8 cellular contexts compared by ENCODE assay signal in the genomic region with DNA sequence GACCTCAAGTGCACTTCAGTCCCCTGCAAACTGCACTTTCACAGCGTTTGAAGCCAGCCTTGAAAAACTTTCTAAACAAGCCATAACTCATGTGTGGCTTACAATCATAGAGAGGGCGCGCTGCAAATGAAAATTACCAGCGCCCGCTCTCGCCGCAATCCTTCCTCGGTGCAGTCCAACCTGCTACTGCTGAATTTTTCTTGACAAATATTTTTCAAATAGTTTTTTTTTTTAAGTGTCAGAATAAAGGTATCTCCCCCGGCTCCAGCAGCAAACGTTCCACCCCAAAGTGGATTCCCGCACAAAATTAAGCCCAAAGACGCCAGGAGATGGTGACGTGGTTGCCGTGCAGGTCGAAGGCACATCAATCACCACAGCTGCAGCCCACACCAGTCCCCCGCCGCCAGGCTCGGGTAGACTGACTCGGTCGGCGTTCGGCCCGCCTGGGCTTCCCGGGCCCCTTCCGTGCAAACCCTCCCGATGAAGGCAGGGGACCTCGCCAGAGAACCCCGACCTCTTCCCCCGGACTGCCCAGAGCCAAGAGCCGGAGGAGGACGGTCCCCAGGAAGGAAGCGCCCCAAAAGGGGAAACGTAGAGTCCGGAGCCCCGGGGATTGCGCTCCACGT. TPM values are rescaled to one million over a fixed set of nuclear protein-coding genes. Genes with fewer than 3 reads are reported as not detected.
A peak's percentile ranks its signal among the peaks of the same experiment; 100 is the strongest.
DNase-seq lines count a peak whose midpoint lies in the region; ATAC-seq and TF ChIP-seq lines count a peak whose summit lies in the region.

No MANE protein-coding gene starts in this region.

- H3K9me3 Mint-ChIP-seq in activated naive CD8-positive, alpha-beta T cell treated with anti-CD3 and anti-CD28 coated beads, Interleukin-2, amount 50 U/mL, for 24 hours: no peaks in the 10 kb centered on the region

- no peak for TF ChIP-seq CTCF in psoas muscle (IDR thresholded peaks at IDR 0.05)

- H3K36me3 Mint-ChIP-seq in activated naive CD8-positive, alpha-beta T cell treated with anti-CD3 and anti-CD28 coated beads, Interleukin-2, amount 50 U/mL, for 24 hours (ENCODE audit: low read depth): peaks cover 17% of the 10 kb centered on the region

- intact Hi-C loops in right cardiac atrium (cut with DNase I) (loop anchor here in 3 of 4 donors (2.0 to 5.0 kb wide), 2 partner anchors 82 to 83 kb away; no protein-coding TSS in a partner anchor), psoas muscle (cut with DNase I) (loop anchor here (1.0 to 2.0 kb wide), 3 partner anchors 82 to 116 kb away; partner anchors contain the start of gene SLC25A19 (in 1 of the 2))

- H3K36me3 ChIP-seq in psoas muscle (ENCODE audit: insufficient read depth in 1 of 2, low read depth in 1 of 2): no peaks in the 10 kb centered on the region

- H3K27me3 Mint-ChIP-seq in activated naive CD8-positive, alpha-beta T cell treated with anti-CD3 and anti-CD28 coated beads, Interleukin-2, amount 50 U/mL, for 24 hours: no peaks in the 10 kb centered on the region

- WGBS in right cardiac atrium: under 1% methylated on average over 37 of the region's 37 CpGs
- 0 to 1% (median 0%) methylated on average over 33 to 37 of the region's 37 CpGs for WGBS in psoas muscle, 3 donors

- peak overlapping the region; percentile 95 for H3K4me3 Mint-ChIP-seq in activated naive CD8-positive, alpha-beta T cell treated with anti-CD3 and anti-CD28 coated beads, Interleukin-2, amount 50 U/mL, for 24 hours

- H3K4me1 ChIP-seq in right cardiac atrium (ENCODE audit: control insufficient read depth, insufficient read depth, low read length) (no peaks in the 10 kb centered on the region), psoas muscle (peaks cover 22% of the 10 kb centered on the region)

- H3K27ac ChIP-seq in right cardiac atrium (ENCODE audit: low read length) (peak overlapping the region; percentile 98), psoas muscle (peak overlapping the region; percentile 97)

- H3K4me1 Mint-ChIP-seq in activated naive CD8-positive, alpha-beta T cell treated with anti-CD3 and anti-CD28 coated beads, Interleukin-2, amount 50 U/mL, for 24 hours: peaks cover 46% of the 10 kb centered on the region

- no peaks in the 10 kb centered on the region for H3K9me3 ChIP-seq in right cardiac atrium (ENCODE audit: control insufficient read depth, low read length)
- H3K9me3 ChIP-seq in psoas muscle: no peaks in the 10 kb centered on the region

- H3K27me3 ChIP-seq in right cardiac atrium (ENCODE audit: control insufficient read depth, insufficient read depth) (no peaks in the 10 kb centered on the region), psoas muscle (ENCODE audit: insufficient read depth in 3 of 3, low read length in 2 of 3) (no peaks in the 10 kb centered on the region)

- ATAC-seq in GM19452 (IDR thresholded peaks at IDR 0.05; ENCODE audit: unreplicated experiment): peak; percentile 8
- peak; percentile 11 for ATAC-seq in HG03571 (IDR thresholded peaks at IDR 0.05; ENCODE audit: unreplicated experiment)
- ATAC-seq in SK-N-SH treated with all-trans-retinoic acid at 6 μM for 48 hours: peak; percentile 59
- peak; percentile 37 for ATAC-seq in activated naive CD8-positive, alpha-beta T cell treated with anti-CD3 and anti-CD28 coated beads, Interleukin-2, amount 50 U/mL, for 24 hours
- ATAC-seq in right cardiac atrium: peak; percentile 19 to 61
- peak; percentile 45 to 65 (median 56) for ATAC-seq in psoas muscle

- H3K4me3 ChIP-seq in right cardiac atrium (ENCODE audit: low read length) (peak overlapping the region; percentile 98), psoas muscle (peak overlapping the region; percentile 99)

- peak; percentile 29 for DNase-seq in AG20443 (ENCODE audit: low spot score)
- peak; percentile 64 for DNase-seq in activated naive CD8-positive, alpha-beta T cell treated with anti-CD3 and anti-CD28 coated beads, Interleukin-2, amount 50 U/mL, for 24 hours
- DNase-seq in right cardiac atrium: peak; percentile 40 to 79 (median 71)
- peak; percentile 54 to 69 for DNase-seq in psoas muscle
- no peak for DNase-seq in medulla oblongata (ENCODE audit: extremely low spot score)

- H3K27ac Mint-ChIP-seq in activated naive CD8-positive, alpha-beta T cell treated with anti-CD3 and anti-CD28 coated beads, Interleukin-2, amount 50 U/mL, for 24 hours: peak overlapping the region; percentile 95

TF ChIP-seq in SK-N-SH treated with all-trans-retinoic acid at 6 μM for 48 hours, 23 proteins besides CTCF, POLR2A, EP300 and RAD21 (continues in another document):
- TF ChIP-seq, protein P1, sequence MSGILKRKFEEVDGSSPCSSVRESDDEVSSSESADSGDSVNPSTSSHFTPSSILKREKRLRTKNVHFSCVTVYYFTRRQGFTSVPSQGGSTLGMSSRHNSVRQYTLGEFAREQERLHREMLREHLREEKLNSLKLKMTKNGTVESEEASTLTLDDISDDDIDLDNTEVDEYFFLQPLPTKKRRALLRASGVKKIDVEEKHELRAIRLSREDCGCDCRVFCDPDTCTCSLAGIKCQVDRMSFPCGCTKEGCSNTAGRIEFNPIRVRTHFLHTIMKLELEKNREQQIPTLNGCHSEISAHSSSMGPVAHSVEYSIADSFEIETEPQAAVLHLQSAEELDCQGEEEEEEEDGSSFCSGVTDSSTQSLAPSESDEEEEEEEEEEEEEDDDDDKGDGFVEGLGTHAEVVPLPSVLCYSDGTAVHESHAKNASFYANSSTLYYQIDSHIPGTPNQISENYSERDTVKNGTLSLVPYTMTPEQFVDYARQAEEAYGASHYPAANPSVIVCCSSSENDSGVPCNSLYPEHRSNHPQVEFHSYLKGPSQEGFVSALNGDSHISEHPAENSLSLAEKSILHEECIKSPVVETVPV (CRISPR knock-in tag; IDR thresholded peaks at IDR 0.05): no peak
- TF ChIP-seq RARB (CRISPR knock-in tag; IDR thresholded peaks at IDR 0.05) (no peak), ZNF70 (CRISPR knock-in tag; IDR thresholded peaks at IDR 0.05) (no peak), OSR1 (CRISPR knock-in tag; IDR thresholded peaks at IDR 0.05) (no peak), ARNTL (CRISPR knock-in tag; IDR thresholded peaks at IDR 0.05; ENCODE audit: borderline replicate concordance, low read depth) (no peak), ISL1 (CRISPR knock-in tag; IDR thresholded peaks at IDR 0.05) (no peak), SNAI2 (CRISPR knock-in tag; IDR thresholded peaks at IDR 0.05) (no peak), ZNF8 (CRISPR knock-in tag; IDR thresholded peaks at IDR 0.05) (no peak), TCF4 (CRISPR knock-in tag; IDR thresholded peaks at IDR 0.05; ENCODE audit: borderline replicate concordance) (no peak), BACH2 (CRISPR knock-in tag; IDR thresholded peaks at IDR 0.05; ENCODE audit: borderline replicate concordance) (no peak), TOX (CRISPR knock-in tag; IDR thresholded peaks at IDR 0.05; ENCODE audit: borderline replicate concordance) (no peak)
- TF ChIP-seq, protein P2, sequence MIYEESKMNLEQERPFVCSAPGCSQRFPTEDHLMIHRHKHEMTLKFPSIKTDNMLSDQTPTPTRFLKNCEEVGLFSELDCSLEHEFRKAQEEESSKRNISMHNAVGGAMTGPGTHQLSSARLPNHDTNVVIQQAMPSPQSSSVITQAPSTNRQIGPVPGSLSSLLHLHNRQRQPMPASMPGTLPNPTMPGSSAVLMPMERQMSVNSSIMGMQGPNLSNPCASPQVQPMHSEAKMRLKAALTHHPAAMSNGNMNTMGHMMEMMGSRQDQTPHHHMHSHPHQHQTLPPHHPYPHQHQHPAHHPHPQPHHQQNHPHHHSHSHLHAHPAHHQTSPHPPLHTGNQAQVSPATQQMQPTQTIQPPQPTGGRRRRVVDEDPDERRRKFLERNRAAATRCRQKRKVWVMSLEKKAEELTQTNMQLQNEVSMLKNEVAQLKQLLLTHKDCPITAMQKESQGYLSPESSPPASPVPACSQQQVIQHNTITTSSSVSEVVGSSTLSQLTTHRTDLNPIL (CRISPR knock-in tag; IDR thresholded peaks at IDR 0.05; ENCODE audit: low read depth): no peak
- TF ChIP-seq, protein P3, sequence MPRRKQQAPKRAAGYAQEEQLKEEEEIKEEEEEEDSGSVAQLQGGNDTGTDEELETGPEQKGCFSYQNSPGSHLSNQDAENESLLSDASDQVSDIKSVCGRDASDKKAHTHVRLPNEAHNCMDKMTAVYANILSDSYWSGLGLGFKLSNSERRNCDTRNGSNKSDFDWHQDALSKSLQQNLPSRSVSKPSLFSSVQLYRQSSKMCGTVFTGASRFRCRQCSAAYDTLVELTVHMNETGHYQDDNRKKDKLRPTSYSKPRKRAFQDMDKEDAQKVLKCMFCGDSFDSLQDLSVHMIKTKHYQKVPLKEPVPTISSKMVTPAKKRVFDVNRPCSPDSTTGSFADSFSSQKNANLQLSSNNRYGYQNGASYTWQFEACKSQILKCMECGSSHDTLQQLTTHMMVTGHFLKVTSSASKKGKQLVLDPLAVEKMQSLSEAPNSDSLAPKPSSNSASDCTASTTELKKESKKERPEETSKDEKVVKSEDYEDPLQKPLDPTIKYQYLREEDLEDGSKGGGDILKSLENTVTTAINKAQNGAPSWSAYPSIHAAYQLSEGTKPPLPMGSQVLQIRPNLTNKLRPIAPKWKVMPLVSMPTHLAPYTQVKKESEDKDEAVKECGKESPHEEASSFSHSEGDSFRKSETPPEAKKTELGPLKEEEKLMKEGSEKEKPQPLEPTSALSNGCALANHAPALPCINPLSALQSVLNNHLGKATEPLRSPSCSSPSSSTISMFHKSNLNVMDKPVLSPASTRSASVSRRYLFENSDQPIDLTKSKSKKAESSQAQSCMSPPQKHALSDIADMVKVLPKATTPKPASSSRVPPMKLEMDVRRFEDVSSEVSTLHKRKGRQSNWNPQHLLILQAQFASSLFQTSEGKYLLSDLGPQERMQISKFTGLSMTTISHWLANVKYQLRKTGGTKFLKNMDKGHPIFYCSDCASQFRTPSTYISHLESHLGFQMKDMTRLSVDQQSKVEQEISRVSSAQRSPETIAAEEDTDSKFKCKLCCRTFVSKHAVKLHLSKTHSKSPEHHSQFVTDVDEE (CRISPR knock-in tag; IDR thresholded peaks at IDR 0.05): no peak

RNA-seq across cellular contexts. Expression of gene GRB2, which starts 0.6 kb away (rescaled TPM):
- total RNA-seq in right cardiac atrium (100 to 1,000 TPM; 104 to 150 (median 123) TPM), psoas muscle (10 to 100 TPM; 49.1 to 71.6 (median 58.1) TPM)
- polyA plus RNA-seq in right cardiac atrium (66.7 TPM), psoas muscle (10 to 100 TPM; 39.5 to 70.9 (median 66.1) TPM)

RNA-seq across cellular contexts. Expression of gene TMEM94, which starts 51.6 kb away (rescaled TPM):
- total RNA-seq in right cardiac atrium: 10 to 100 TPM; 40.3 to 54.6 (median 50.3) TPM
- 41.0 TPM for polyA plus RNA-seq in right cardiac atrium
- total RNA-seq in psoas muscle: 10 to 100 TPM; 43.4 to 64.3 (median 49.6) TPM
- polyA plus RNA-seq in psoas muscle: 10 to 100 TPM; 18.7 to 48.5 (median 29.6) TPM

Comparison
In these comparisons a context has a peak if more than half of its experiments do, and no peak if none do; other contexts are left out.
1. ATAC-seq: peak in every context shown above with its lines; median percentile 59 in SK-N-SH treated with all-trans-retinoic acid at 6 μM for 48 hours; 56 in psoas muscle; 40 in right cardiac atrium; 37 in activated naive CD8-positive, alpha-beta T cell treated with anti-CD3 and anti-CD28 coated beads, Interleukin-2, amount 50 U/mL, for 24 hours; 11 in HG03571; 8 in GM19452.